ENCODE assay signal across 1 cellular context in genomic region chr12:54300732-54301427, GRCh38.
TF ChIP-seq lines count a peak whose summit lies in the region.

TSS of gene NFE2 (minus strand) at chr12:54301015. CDS start at chr12:54295248, 5,767 bp downstream.

TF ChIP-seq in HepG2, 621 proteins besides CTCF, POLR2A, EP300 and RAD21 (continued from another document and continues in another):
- TF ChIP-seq GRHL1 (CRISPR knock-in tag; conservative IDR thresholded peaks at IDR 0.05) (no peak), PAXIP1 (CRISPR knock-in tag; conservative IDR thresholded peaks at IDR 0.05) (no peak), RNF2 (conservative IDR thresholded peaks at IDR 0.05; ENCODE audit: low read depth) (no peak), ZNF710 (CRISPR knock-in tag; IDR thresholded peaks at IDR 0.05; ENCODE audit: borderline replicate concordance) (peak; percentile 69; the same call in 1 of the 2 replicates), ZNF12 (CRISPR knock-in tag; IDR thresholded peaks at IDR 0.05) (no peak), ZNF3 (CRISPR knock-in tag; IDR thresholded peaks at IDR 0.05) (no peak), MAX (IDR thresholded peaks at IDR 0.05) (peak; percentile 66; the same call in 1 of the 2 replicates), ZNF703 (CRISPR knock-in tag; IDR thresholded peaks at IDR 0.05; ENCODE audit: borderline replicate concordance) (no peak), ARID3A (IDR thresholded peaks at IDR 0.05; ENCODE audit: low read depth, low read length) (no peak), FOXO4 (CRISPR knock-in tag; conservative IDR thresholded peaks at IDR 0.05) (0 out of 2 replicates have a peak, but pooled peaks have one; percentile 80), ZSCAN9 (CRISPR knock-in tag; IDR thresholded peaks at IDR 0.05; ENCODE audit: borderline replicate concordance) (peak; percentile 18; the same call in 1 of the 2 replicates), HINFP (CRISPR knock-in tag; IDR thresholded peaks at IDR 0.05; ENCODE audit: low read depth) (0 out of 2 replicates have a peak, but pooled peaks have one; percentile 38), ZFP36L2 (CRISPR knock-in tag; IDR thresholded peaks at IDR 0.05) (no peak), DPF2 (CRISPR knock-in tag; IDR thresholded peaks at IDR 0.05; ENCODE audit: borderline replicate concordance, low read depth) (no peak), ISL2 (CRISPR knock-in tag; IDR thresholded peaks at IDR 0.05) (no peak), CSRNP2 (CRISPR knock-in tag; conservative IDR thresholded peaks at IDR 0.05; ENCODE audit: low read depth) (no peak), JARID2 (CRISPR knock-in tag; IDR thresholded peaks at IDR 0.05; ENCODE audit: insufficient replicate concordance) (no peak), MYPOP (CRISPR knock-in tag; IDR thresholded peaks at IDR 0.05) (no peak), HOXA3 (CRISPR knock-in tag; IDR thresholded peaks at IDR 0.05) (0 out of 2 replicates have a peak, but pooled peaks have one; percentile 26), ZFP91 (CRISPR knock-in tag; IDR thresholded peaks at IDR 0.05; ENCODE audit: borderline replicate concordance) (peak; percentile 84; the same call in 1 of the 2 replicates), HNRNPH1 (optimal IDR thresholded peaks at IDR 0.05; ENCODE audit: low read depth, low read length) (peak; percentile 15), BORCS8-MEF2B (CRISPR knock-in tag; IDR thresholded peaks at IDR 0.05) (peak; percentile 45; the same call in 1 of the 2 replicates), ELF4 (CRISPR knock-in tag; IDR thresholded peaks at IDR 0.05; ENCODE audit: borderline replicate concordance) (no peak), ZNF235 (CRISPR knock-in tag; IDR thresholded peaks at IDR 0.05; ENCODE audit: borderline replicate concordance) (peak; percentile 77; the same call in 1 of the 2 replicates), MEIS2 (CRISPR knock-in tag; IDR thresholded peaks at IDR 0.05) (no peak), ZNF83 (CRISPR knock-in tag; IDR thresholded peaks at IDR 0.05; ENCODE audit: borderline replicate concordance) (no peak), PHF5A (CRISPR knock-in tag; IDR thresholded peaks at IDR 0.05; ENCODE audit: low read depth, unreplicated experiment) (no peak), ZNF430 (CRISPR knock-in tag; IDR thresholded peaks at IDR 0.05) (0 out of 2 replicates have a peak, but pooled peaks have one; percentile 46), NONO (IDR thresholded peaks at IDR 0.05) (no peak), NONO (CRISPR knock-in tag; conservative IDR thresholded peaks at IDR 0.05) (peak; percentile 52), ZIK1 (CRISPR knock-in tag; IDR thresholded peaks at IDR 0.05; ENCODE audit: borderline replicate concordance, low read depth) (no peak), MAFK (conservative IDR thresholded peaks at IDR 0.05 in 1 of 2, IDR thresholded peaks at IDR 0.05 in 1 of 2; ENCODE audit: low read length in 2 of 2) (no peak), ZFP36 (IDR thresholded peaks at IDR 0.05; ENCODE audit: borderline replicate concordance, low read depth, low read length, partially characterized antibody) (no peak), YEATS4 (CRISPR knock-in tag; IDR thresholded peaks at IDR 0.05; ENCODE audit: borderline replicate concordance) (no peak; the same call in 1 of the 2 replicates), FOSL2 (CRISPR knock-in tag; IDR thresholded peaks at IDR 0.05) (no peak), SIX1 (CRISPR knock-in tag; IDR thresholded peaks at IDR 0.05; ENCODE audit: borderline replicate concordance) (peak; percentile 22; the same call in 1 of the 2 replicates), ZNF589 (CRISPR knock-in tag; conservative IDR thresholded peaks at IDR 0.05) (no peak), BATF2 (CRISPR knock-in tag; IDR thresholded peaks at IDR 0.05) (no peak), TAF15 (IDR thresholded peaks at IDR 0.05; ENCODE audit: low read depth, low read length, poor library complexity, severe bottlenecking) (no peak), MED1 (CRISPR knock-in tag; IDR thresholded peaks at IDR 0.05) (0 out of 2 replicates have a peak, but pooled peaks have one; percentile 7), CENPBD1 (CRISPR knock-in tag; IDR thresholded peaks at IDR 0.05; ENCODE audit: borderline replicate concordance, low read depth) (no peak), ZFP37 (CRISPR knock-in tag; IDR thresholded peaks at IDR 0.05; ENCODE audit: borderline replicate concordance) (no peak), ZNF766 (CRISPR knock-in tag; IDR thresholded peaks at IDR 0.05; ENCODE audit: borderline replicate concordance) (no peak), MXD3 (CRISPR knock-in tag; IDR thresholded peaks at IDR 0.05) (no peak)
